15 cellular contexts compared by ENCODE assay signal in genomic region chrX:4182010-4182806, GRCh38.
"Had no signal": no experiment of that assay in that cellular context is flagged by ENCODE, and none has a peak within 500 bp of the region (broad histone marks: within the 10 kb centered on the region; RNA-seq: fewer than 3 reads in every experiment).

No MANE protein-coding gene starts in this region.

- H3K27me3 ChIP-seq: right lobe of liver, transverse colon had no signal

- ATAC-seq: natural killer cell treated with Interleukin-12 subunit alpha and Interleukin-12 subunit beta and Interleukin-15 and Interleukin-18, amount 100 ng/mL, for 72 hours; psoas muscle; right lobe of liver; stimulated activated naive CD8-positive, alpha-beta T cell treated with anti-CD3 and anti-CD28 coated beads, Interleukin-15, Interleukin-2, amounts not matched to agents 100 U/mL and 50 U/mL, for 24 hours had no signal

- H3K36me3 Mint-ChIP-seq: natural killer cell treated with Interleukin-12 subunit alpha and Interleukin-12 subunit beta and Interleukin-15 and Interleukin-18, amount 100 ng/mL, for 72 hours had no signal

- H3K4me3 Mint-ChIP-seq: activated T-helper 1 cell treated with anti-CD3 and anti-CD28 coated beads, Interleukin-12 subunit alpha, Interleukin-12 subunit beta, Interleukin-2, Interleukin-4 antibody, amounts not matched to agents 30 ng/mL and 10 ng/mL and 1 ng/mL, durations not matched to agents 14 hours and 24 hours and 36 hours; dendritic cell treated with granulocyte-macrophage colony-stimulating factor and Interleukin-4, amounts not matched to agents 40 ng/mL and 50 ng/mL, for 4 days; natural killer cell treated with Interleukin-12 subunit alpha and Interleukin-12 subunit beta and Interleukin-15 and Interleukin-18, amount 100 ng/mL, for 72 hours had no signal

- H3K27ac ChIP-seq: psoas muscle, right lobe of liver, transverse colon had no signal

- H3K9me3 ChIP-seq: psoas muscle, right lobe of liver, transverse colon had no signal

- H3K4me1 ChIP-seq: psoas muscle, right lobe of liver, transverse colon had no signal

- H3K27ac Mint-ChIP-seq: activated T-helper 1 cell treated with anti-CD3 and anti-CD28 coated beads, Interleukin-12 subunit alpha, Interleukin-12 subunit beta, Interleukin-2, Interleukin-4 antibody, amounts not matched to agents 30 ng/mL and 10 ng/mL and 1 ng/mL, durations not matched to agents 14 hours and 24 hours and 36 hours; dendritic cell treated with granulocyte-macrophage colony-stimulating factor and Interleukin-4, amounts not matched to agents 40 ng/mL and 50 ng/mL, for 4 days; natural killer cell treated with Interleukin-12 subunit alpha and Interleukin-12 subunit beta and Interleukin-15 and Interleukin-18, amount 100 ng/mL, for 72 hours had no signal

- H3K36me3 ChIP-seq: right lobe of liver, transverse colon had no signal

- H3K4me3 ChIP-seq: psoas muscle, right lobe of liver, transverse colon had no signal

- DNase-seq: activated CD4-positive, alpha-beta T cell treated with anti-CD3 and anti-CD28 coated beads, Interleukin-2, amount 50 U/mL, for 1 hour; activated naive CD4-positive, alpha-beta T cell; anterior cingulate cortex; effector memory CD4-positive, alpha-beta T cell; foreskin melanocyte; head of caudate nucleus; kidney glomerular epithelial cell; mesenchymal stem cell; psoas muscle; right lobe of liver; stimulated activated naive CD8-positive, alpha-beta T cell treated with anti-CD3 and anti-CD28 coated beads, Interleukin-15, Interleukin-2, amounts not matched to agents 100 U/mL and 50 U/mL, for 24 hours; transverse colon had no signal

- H3K27me3 Mint-ChIP-seq: dendritic cell treated with granulocyte-macrophage colony-stimulating factor and Interleukin-4, amounts not matched to agents 40 ng/mL and 50 ng/mL, for 4 days; natural killer cell treated with Interleukin-12 subunit alpha and Interleukin-12 subunit beta and Interleukin-15 and Interleukin-18, amount 100 ng/mL, for 72 hours had no signal
